Comparison of ENCODE assay signal across 23 cellular contexts in the genomic region with DNA sequence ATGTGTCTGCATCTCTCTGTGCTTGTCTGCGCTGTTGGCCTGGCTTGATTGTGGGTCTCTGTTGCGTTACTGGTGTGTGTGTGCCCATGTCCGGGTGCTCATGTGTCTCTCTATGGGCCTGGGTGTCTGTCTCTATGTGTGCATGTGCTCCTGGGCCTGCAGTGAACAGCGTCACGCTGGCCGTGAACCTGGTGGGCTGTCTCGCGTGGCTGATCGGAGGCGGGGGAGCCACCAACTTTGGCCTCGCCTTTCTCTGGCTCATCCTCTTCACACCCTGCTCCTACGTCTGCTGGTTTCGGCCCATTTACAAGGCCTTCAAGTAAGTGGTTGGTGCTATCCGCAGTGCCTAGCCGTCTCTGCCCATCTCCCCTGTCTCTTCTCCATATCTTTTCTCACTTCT.
"Had no signal": no experiment of that assay in that cellular context is flagged by ENCODE, and none has a peak within 500 bp of the region (broad histone marks: within the 10 kb centered on the region; RNA-seq: fewer than 3 reads in every experiment).

No MANE protein-coding gene starts in this region.

- H3K4me3 ChIP-seq: MG63, SJSA1, SK-N-MC had no signal

- H3K9me3 ChIP-seq: MG63, SJSA1 had no signal

- H3K36me3 ChIP-seq: MG63, SJSA1 had no signal

- FAIRE-seq: RCC 7860 had no signal

- H3K27ac ChIP-seq: SJSA1, SK-N-MC had no signal

- H3K27me3 ChIP-seq: MG63, SJSA1 had no signal

- H3K4me1 ChIP-seq: SJSA1 had no signal

- DNase-seq: IMR-90, Karpas-422, KG1, MG63, NCI-H1092, NCI-H1105 treated with DMSO at 0.1 percent for 48 hours, NCI-H1417 treated with DMSO at 0.1 percent for 48 hours, NCI-H146, NCI-H1694 treated with DMSO at 0.1 percent for 48 hours, NCI-H1930, NCI-H2081, NCI-H2107, NCI-H2227 treated with DMSO at 0.1 percent for 48 hours, NCI-H510A, NCI-H524 treated with DMSO at 0.1 percent for 48 hours, NCI-H69, NCI-H774, Right ventricle myocardium superior, RPMI8226, SIG-M5 had no signal
